8 cellular contexts compared by ENCODE assay signal in genomic region chr12:113246478-113247122, GRCh38. TPM values are rescaled to one million over a fixed set of nuclear protein-coding genes. Genes with fewer than 3 reads are reported as not detected.
DNase-seq lines count a peak whose midpoint lies in the region; FAIRE-seq and TF ChIP-seq lines count a peak whose summit lies in the region.

No MANE protein-coding gene starts in this region.

- TF ChIP-seq CTCF in HFFc6 (IDR thresholded peaks at IDR 0.05) = no peak
- TF ChIP-seq CTCF in kidney (IDR thresholded peaks at IDR 0.05; ENCODE audit: borderline replicate concordance, extremely low read depth, insufficient read depth) = no peak

- peaks cover 2% of the 10 kb centered on the region for H3K36me3 Mint-ChIP-seq in HFFc6 (ENCODE audit: low read depth)
- H3K36me3 Mint-ChIP-seq in activated T-helper 2 cell treated with anti-CD3 and anti-CD28 coated beads, Interferon-gamma antibody, Interleukin-2, Interleukin-4, amounts not matched to agents 10 μg/mL and 5 μg/mL and 100 μg/mL, durations not matched to agents 14 hours and 24 hours and 36 hours (ENCODE audit: low read depth) = peaks cover 35% of the 10 kb centered on the region

- peaks cover 9% of the 10 kb centered on the region; the same call in 1 of the 2 replicates for H3K27me3 Mint-ChIP-seq in HFFc6 (ENCODE audit: insufficient read depth)
- H3K27me3 Mint-ChIP-seq in activated T-helper 2 cell treated with anti-CD3 and anti-CD28 coated beads, Interferon-gamma antibody, Interleukin-2, Interleukin-4, amounts not matched to agents 10 μg/mL and 5 μg/mL and 100 μg/mL, durations not matched to agents 14 hours and 24 hours and 36 hours (ENCODE audit: low read depth) = no peaks in the 10 kb centered on the region

- FAIRE-seq in kidney (lab: Jason Lieb, UNC) = no peak
- no peak for FAIRE-seq in small intestine (lab: Jason Lieb, UNC)

- H3K9me3 ChIP-seq in kidney (ENCODE audit: control insufficient read depth in 1 of 2, low read length in 2 of 2) (no peaks in the 10 kb centered on the region), small intestine (ENCODE audit: control insufficient read depth, low read depth) (no peaks in the 10 kb centered on the region)
- H3K9me3 ChIP-seq in effector memory CD4-positive, alpha-beta T cell (ENCODE audit: control insufficient read depth, low read length) = no peaks in the 10 kb centered on the region

- H3K27ac ChIP-seq in adipose tissue (ENCODE audit: low read depth, low read length) = peak overlapping the region; percentile 46
- H3K27ac ChIP-seq in kidney (ENCODE audit: low read depth in 2 of 2, low read length in 2 of 2) = peak overlapping the region; percentile 90 to 92
- peak overlapping the region; percentile 95 for H3K27ac ChIP-seq in small intestine (ENCODE audit: low read depth in 1 of 2, low read length in 1 of 2)
- no peak overlapping the region for H3K27ac ChIP-seq in effector memory CD4-positive, alpha-beta T cell (ENCODE audit: insufficient read depth, low read length, poor library complexity, severe bottlenecking)

- H3K4me1 Mint-ChIP-seq in HFFc6 (ENCODE audit: low read depth) = peaks cover 51% of the 10 kb centered on the region
- H3K4me1 Mint-ChIP-seq in activated T-helper 2 cell treated with anti-CD3 and anti-CD28 coated beads, Interferon-gamma antibody, Interleukin-2, Interleukin-4, amounts not matched to agents 10 μg/mL and 5 μg/mL and 100 μg/mL, durations not matched to agents 14 hours and 24 hours and 36 hours (ENCODE audit: low read depth) = peaks cover 5% of the 10 kb centered on the region

- H3K36me3 ChIP-seq in kidney (ENCODE audit: control insufficient read depth in 1 of 2, insufficient read depth in 2 of 2, low read length in 2 of 2) (peaks cover 8 to 14% of the 10 kb centered on the region in 2 donors), small intestine (ENCODE audit: control insufficient read depth in 2 of 2, insufficient read depth in 2 of 2, low read length in 2 of 2) (peaks cover 0 to 3% of the 10 kb centered on the region in 2 donors)
- peaks cover 30% of the 10 kb centered on the region for H3K36me3 ChIP-seq in effector memory CD4-positive, alpha-beta T cell (ENCODE audit: control insufficient read depth, insufficient read depth, low read length)

- peaks cover 59 to 64% of the 10 kb centered on the region in 2 donors for H3K4me1 ChIP-seq in kidney (ENCODE audit: control insufficient read depth in 1 of 2, insufficient read depth in 1 of 2, low read depth in 1 of 2, low read length in 2 of 2)
- H3K4me1 ChIP-seq in small intestine (ENCODE audit: control insufficient read depth in 2 of 2, insufficient read depth in 1 of 2, low read depth in 1 of 2, low read length in 1 of 2) = peaks cover 5 to 20% of the 10 kb centered on the region in 2 donors
- no peaks in the 10 kb centered on the region for H3K4me1 ChIP-seq in effector memory CD4-positive, alpha-beta T cell (ENCODE audit: control insufficient read depth, insufficient read depth, low read length, poor library complexity, severe bottlenecking)

- no peak for DNase-seq in HFFc6
- DNase-seq in kidney = peak; percentile 86
- no peak for DNase-seq in small intestine
- no peak for DNase-seq in DMS 273 (lab: John Stamatoyannopoulos, UW; ENCODE audit: unreplicated experiment)
- no peak for DNase-seq in stimulated activated CD8-positive, alpha-beta memory T cell treated with anti-CD3 and anti-CD28 coated beads, Interleukin-4, amount 100 ng/mL, for 48 hours
- DNase-seq in effector memory CD4-positive, alpha-beta T cell = no peak
- DNase-seq in activated T-helper 2 cell treated with anti-CD3 and anti-CD28 coated beads, Interferon-gamma antibody, Interleukin-2, Interleukin-4, amounts not matched to agents 10 μg/mL and 5 μg/mL and 100 μg/mL, durations not matched to agents 14 hours and 24 hours and 36 hours (ENCODE audit: low spot score) = no peak

- H3K9me3 Mint-ChIP-seq in HFFc6 = no peaks in the 10 kb centered on the region
- no peaks in the 10 kb centered on the region for H3K9me3 Mint-ChIP-seq in activated T-helper 2 cell treated with anti-CD3 and anti-CD28 coated beads, Interferon-gamma antibody, Interleukin-2, Interleukin-4, amounts not matched to agents 10 μg/mL and 5 μg/mL and 100 μg/mL, durations not matched to agents 14 hours and 24 hours and 36 hours

- H3K27ac Mint-ChIP-seq in HFFc6 = peak overlapping the region; percentile 88
- H3K27ac Mint-ChIP-seq in activated T-helper 2 cell treated with anti-CD3 and anti-CD28 coated beads, Interferon-gamma antibody, Interleukin-2, Interleukin-4, amounts not matched to agents 10 μg/mL and 5 μg/mL and 100 μg/mL, durations not matched to agents 14 hours and 24 hours and 36 hours = no peak overlapping the region

- peak overlapping the region in 1 of 2 donors; percentile 17 for H3K4me3 ChIP-seq in kidney (ENCODE audit: low read length in 2 of 2)
- no peak overlapping the region for H3K4me3 ChIP-seq in small intestine (ENCODE audit: low read depth in 1 of 2, low read length in 2 of 2)
- H3K4me3 ChIP-seq in effector memory CD4-positive, alpha-beta T cell (ENCODE audit: insufficient read depth, low read depth, low read length, poor library complexity, severe bottlenecking) = no peak overlapping the region

- H3K27me3 ChIP-seq in small intestine (ENCODE audit: control insufficient read depth in 2 of 2, insufficient read depth in 2 of 2, low read length in 2 of 2) = no peaks in the 10 kb centered on the region
- no peaks in the 10 kb centered on the region for H3K27me3 ChIP-seq in effector memory CD4-positive, alpha-beta T cell (replicated peaks; ENCODE audit: control insufficient read depth, insufficient read depth, low read length, poor library complexity, severe bottlenecking)

- intact Hi-C loops in kidney (cut with DNase I) = no loop called here
- intact Hi-C loops in activated T-helper 2 cell treated with anti-CD3 and anti-CD28 coated beads, Interferon-gamma antibody, Interleukin-2, Interleukin-4, amounts not matched to agents 10 μg/mL and 5 μg/mL and 100 μg/mL, durations not matched to agents 14 hours and 24 hours and 36 hours (cut with micrococcal nuclease) = no loop called here

- peak overlapping the region; percentile 79; the same call in 1 of the 2 replicates for H3K4me3 Mint-ChIP-seq in HFFc6
- H3K4me3 Mint-ChIP-seq in activated T-helper 2 cell treated with anti-CD3 and anti-CD28 coated beads, Interferon-gamma antibody, Interleukin-2, Interleukin-4, amounts not matched to agents 10 μg/mL and 5 μg/mL and 100 μg/mL, durations not matched to agents 14 hours and 24 hours and 36 hours (ENCODE audit: low read depth) = no peak overlapping the region

- WGBS in adipose tissue, 3 donors = 37 to 60% (median 43%) methylated on average over 18 of the region's 18 CpGs
- 28 to 50% (median 41%) methylated on average over 18 of the region's 18 CpGs for WGBS in small intestine, 3 donors

- H3K9ac ChIP-seq in kidney (ENCODE audit: low read length in 2 of 2) = peak overlapping the region in 1 of 2 donors; percentile 66

RNA-seq across cellular contexts. Expression of gene TPCN1, which starts 25.3 kb away (rescaled TPM):
- total RNA-seq in HFFc6 (2021; fragmentation: NEBNext Ultra II Directional; extraction: Animal tissue kit (Norgen Biotek cat#: 25700)) = 10 to 100 TPM; 19.0 to 33.3 (median 20.6) TPM
- polyA plus RNA-seq in adipose tissue (10 to 100 TPM; 26.4 to 41.7 (median 36.1) TPM), kidney (ENCODE audit: insufficient read depth, low read depth, low replicate concordance) (38.4 TPM), small intestine (10 to 100 TPM; 12.2 to 40.0 (median 28.7) TPM)
- total RNA-seq in kidney = 93.3 TPM
- 44.9 and 47.5 TPM in 2 replicates for total RNA-seq in activated T-helper 2 cell treated with anti-CD3 and anti-CD28 coated beads, Interferon-gamma antibody, Interleukin-2, Interleukin-4, amounts not matched to agents 10 μg/mL and 5 μg/mL and 100 μg/mL, durations not matched to agents 14 hours and 24 hours and 36 hours
